In the genomic region with DNA sequence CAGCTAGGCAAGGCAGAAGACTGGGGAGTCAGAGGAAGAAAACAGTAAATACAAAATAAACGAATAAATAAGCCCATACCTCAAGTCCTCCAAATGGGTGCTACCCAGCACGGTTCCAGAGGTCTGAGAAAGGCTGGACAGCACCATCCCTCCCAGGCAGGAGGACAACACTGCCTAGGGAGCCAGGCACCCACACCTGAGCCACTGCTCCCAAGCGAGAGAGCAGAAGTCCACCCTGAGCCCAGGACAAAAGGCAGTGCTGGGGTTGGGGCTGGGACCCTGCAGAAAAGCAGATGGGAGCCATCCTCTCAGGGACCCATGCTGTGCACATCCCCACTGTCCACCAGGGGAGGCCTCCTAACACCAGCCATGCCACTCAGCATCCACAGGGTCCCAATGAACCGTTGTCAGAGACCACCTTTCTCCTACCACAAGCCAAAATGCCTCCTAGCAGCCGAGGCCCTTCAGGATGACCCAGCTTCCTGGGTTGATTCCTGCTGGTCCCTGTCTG, we compare ENCODE assay signal across 19 cellular contexts. TPM values are rescaled to one million over a fixed set of nuclear protein-coding genes. Genes with fewer than 3 reads are reported as not detected.
"Had no signal": no experiment of that assay in that cellular context is flagged by ENCODE, and none has a peak within 500 bp of the region (broad histone marks: within the 10 kb centered on the region; RNA-seq: fewer than 3 reads in every experiment).

No MANE protein-coding gene starts in this region.

- H2AFZ ChIP-seq: parathyroid adenoma had no signal

- H3K79me2 ChIP-seq: parathyroid adenoma had no signal

- H3K4me3 Mint-ChIP-seq: mesothelial cell of epicardium; natural killer cell treated with Interleukin-12 subunit alpha and Interleukin-12 subunit beta and Interleukin-15 and Interleukin-18, amount 100 ng/mL, for 72 hours had no signal

- H3K4me3 ChIP-seq: cardiac muscle cell, esophagus squamous epithelium, prostate gland, sigmoid colon, skin epidermis, tibial artery had no signal

- H3K36me3 Mint-ChIP-seq: mesothelial cell of epicardium; natural killer cell treated with Interleukin-12 subunit alpha and Interleukin-12 subunit beta and Interleukin-15 and Interleukin-18, amount 100 ng/mL, for 72 hours had no signal

- DNase-seq: effector memory CD4-positive, alpha-beta T cell; esophagus squamous epithelium; foreskin melanocyte; hippocampal formation; left colon; mammary epithelial cell; occipital lobe; sigmoid colon; stimulated activated CD4-positive, alpha-beta T cell treated with anti-CD3 and anti-CD28 coated beads, Interleukin-2, amount 100 ng/mL, for 24 hours; stimulated activated CD4-positive, alpha-beta T cell treated with anti-CD3 and anti-CD28 coated beads, Interleukin-4, amount 100 ng/mL, for 4 hours; stimulated activated naive CD4-positive, alpha-beta T cell treated with Interleukin-2 at 50 U/mL for 16 hours; tibial artery had no signal

- H3K27ac ChIP-seq: cardiac muscle cell, epithelial cell of prostate, esophagus squamous epithelium, parathyroid adenoma, prostate gland, sigmoid colon, skin epidermis, tibial artery had no signal

- H3K27me3 ChIP-seq: sigmoid colon had no signal

- H3K9ac ChIP-seq: parathyroid adenoma had no signal

- H3K9me3 Mint-ChIP-seq: mesothelial cell of epicardium; natural killer cell treated with Interleukin-12 subunit alpha and Interleukin-12 subunit beta and Interleukin-15 and Interleukin-18, amount 100 ng/mL, for 72 hours had no signal

- H3K36me3 ChIP-seq: cardiac muscle cell, esophagus squamous epithelium, prostate gland, sigmoid colon, tibial artery had no signal

- H3K27ac Mint-ChIP-seq: natural killer cell treated with Interleukin-12 subunit alpha and Interleukin-12 subunit beta and Interleukin-15 and Interleukin-18, amount 100 ng/mL, for 72 hours had no signal

- H3K9me3 ChIP-seq: esophagus squamous epithelium, prostate gland, sigmoid colon, tibial artery had no signal

- H3K4me1 ChIP-seq: esophagus squamous epithelium, parathyroid adenoma, prostate gland, tibial artery had no signal

- ATAC-seq: left colon had no signal

RNA-seq across cellular contexts. Expression of gene GFRA1, which starts 16.2 kb away (rescaled TPM):
- total RNA-seq: natural killer cell treated with Interleukin-12 subunit alpha and Interleukin-12 subunit beta and Interleukin-15 and Interleukin-18, amount 100 ng/mL, for 72 hours had no signal
